ENCODE assay signal across 12 cellular contexts in the genomic region with DNA sequence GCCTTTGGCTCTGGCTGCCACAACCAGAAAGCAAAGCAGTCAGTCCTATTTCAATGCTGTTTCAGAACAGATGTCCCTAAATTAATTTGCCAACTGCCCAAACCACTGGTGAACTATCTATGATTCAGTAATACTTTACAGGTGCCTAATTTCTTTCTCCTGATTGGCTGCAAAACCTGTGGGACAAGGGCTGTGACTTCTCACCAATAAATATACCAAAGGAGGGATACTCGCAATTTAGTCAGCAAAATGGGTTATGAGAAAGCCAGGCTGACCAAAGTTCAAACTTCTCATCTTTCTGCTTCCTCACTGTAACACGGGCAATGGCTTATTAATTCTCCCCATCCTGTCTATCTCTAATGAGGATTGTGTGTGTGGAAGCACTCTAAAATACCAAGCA. TPM values are rescaled to one million over a fixed set of nuclear protein-coding genes. Genes with fewer than 3 reads are reported as not detected.
"Had no signal": no experiment of that assay in that cellular context is flagged by ENCODE, and none has a peak within 500 bp of the region (broad histone marks: within the 10 kb centered on the region; RNA-seq: fewer than 3 reads in every experiment).

No MANE protein-coding gene starts in this region.

- H3K27me3 Mint-ChIP-seq: activated CD8-positive, alpha-beta memory T cell treated with anti-CD3 and anti-CD28 coated beads, Interleukin-2, amount 10 ng/mL, durations not matched to agents 7 days and 5 days; activated naive CD8-positive, alpha-beta T cell treated with anti-CD3 and anti-CD28 coated beads for 36 hours; activated T-cell treated with anti-CD3 and anti-CD28 coated beads, Interleukin-2, amount 50 U/mL, for 24 hours; stimulated activated naive CD8-positive, alpha-beta T cell treated with anti-CD3 and anti-CD28 coated beads, Interleukin-15, amount 100 ng/mL, for 72 hours had no signal

- H3K4me3 Mint-ChIP-seq: activated CD8-positive, alpha-beta memory T cell treated with anti-CD3 and anti-CD28 coated beads, Interleukin-2, amount 10 ng/mL, durations not matched to agents 7 days and 5 days; activated naive CD8-positive, alpha-beta T cell treated with anti-CD3 and anti-CD28 coated beads for 36 hours; activated T-cell treated with anti-CD3 and anti-CD28 coated beads, Interleukin-2, amount 50 U/mL, for 24 hours; mesothelial cell of epicardium; neural crest cell; stimulated activated naive CD8-positive, alpha-beta T cell treated with anti-CD3 and anti-CD28 coated beads, Interleukin-15, amount 100 ng/mL, for 72 hours had no signal

- H3K36me3 ChIP-seq: ovary had no signal

- H3K9me3 Mint-ChIP-seq: activated naive CD8-positive, alpha-beta T cell treated with anti-CD3 and anti-CD28 coated beads for 36 hours; activated T-cell treated with anti-CD3 and anti-CD28 coated beads, Interleukin-2, amount 50 U/mL, for 24 hours; mesothelial cell of epicardium; neural crest cell; stimulated activated naive CD8-positive, alpha-beta T cell treated with anti-CD3 and anti-CD28 coated beads, Interleukin-15, amount 100 ng/mL, for 72 hours had no signal

- H3K4me1 Mint-ChIP-seq: activated naive CD8-positive, alpha-beta T cell treated with anti-CD3 and anti-CD28 coated beads for 36 hours; mesothelial cell of epicardium; stimulated activated naive CD8-positive, alpha-beta T cell treated with anti-CD3 and anti-CD28 coated beads, Interleukin-15, amount 100 ng/mL, for 72 hours had no signal

- H3K27ac Mint-ChIP-seq: activated CD8-positive, alpha-beta memory T cell treated with anti-CD3 and anti-CD28 coated beads, Interleukin-2, amount 10 ng/mL, durations not matched to agents 7 days and 5 days; activated naive CD8-positive, alpha-beta T cell treated with anti-CD3 and anti-CD28 coated beads for 36 hours; activated T-cell treated with anti-CD3 and anti-CD28 coated beads, Interleukin-2, amount 50 U/mL, for 24 hours; mesothelial cell of epicardium; stimulated activated naive CD8-positive, alpha-beta T cell treated with anti-CD3 and anti-CD28 coated beads, Interleukin-15, amount 100 ng/mL, for 72 hours had no signal

- DNase-seq: left ventricle myocardium superior had no signal

- H3K27ac ChIP-seq: ovary, testis had no signal

- H3K27me3 ChIP-seq: ovary, testis had no signal

- H3K9me3 ChIP-seq: ovary, testis had no signal

- H3K4me3 ChIP-seq: ovary, testis had no signal

- H3K4me1 ChIP-seq: testis had no signal

RNA-seq across cellular contexts. Expression of a gene that starts 14.4 kb away (rescaled TPM):
- total RNA-seq: left ventricle myocardium superior, myocyte had no signal

RNA-seq across cellular contexts. Expression of a gene that starts 36.4 kb away (rescaled TPM):
- total RNA-seq: activated CD8-positive, alpha-beta memory T cell treated with anti-CD3 and anti-CD28 coated beads, Interleukin-2, amount 10 ng/mL, durations not matched to agents 7 days and 5 days; activated naive CD8-positive, alpha-beta T cell treated with anti-CD3 and anti-CD28 coated beads for 36 hours; bronchial epithelial cell; mesothelial cell of epicardium; myocyte; neural crest cell; ureter had no signal
